In the genomic region with DNA sequence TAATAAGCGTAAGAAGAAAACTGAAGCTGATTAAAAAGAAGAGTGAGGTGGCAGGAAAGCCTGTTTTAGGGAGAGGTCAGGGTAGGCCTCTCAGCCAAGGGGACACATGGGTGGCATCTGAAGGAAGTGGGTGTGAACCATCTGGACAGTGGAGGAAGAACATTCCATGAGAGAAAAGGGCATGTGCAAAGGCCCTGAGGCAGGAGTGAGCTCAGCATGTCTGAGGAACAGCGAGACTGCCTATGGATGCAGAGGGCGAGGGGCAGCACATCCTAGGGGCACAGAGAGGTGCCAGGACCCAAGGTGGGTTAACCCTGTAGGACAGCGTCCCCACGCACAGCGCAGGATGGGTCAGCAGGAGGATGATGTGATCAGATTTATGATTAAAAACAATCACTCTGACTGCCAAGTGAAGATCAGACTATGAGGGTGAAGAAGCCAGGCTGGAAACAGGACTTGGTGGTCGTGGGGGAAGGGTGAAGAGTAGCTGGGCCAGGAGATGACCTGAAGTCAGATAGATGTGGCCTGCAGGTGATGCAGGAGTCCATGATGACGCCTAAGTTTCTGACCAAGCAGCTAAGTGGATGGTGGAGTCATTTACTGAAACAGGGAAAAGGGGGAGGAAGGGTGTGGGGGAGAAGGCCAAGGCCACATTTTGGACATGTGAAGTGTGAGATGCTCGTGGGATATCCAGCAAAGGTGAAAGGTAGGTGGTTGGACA, we compare ENCODE assay signal across 15 cellular contexts. TPM values are rescaled to one million over a fixed set of nuclear protein-coding genes. Genes with fewer than 3 reads are reported as not detected.
DNase-seq lines count a peak whose midpoint lies in the region; ATAC-seq, FAIRE-seq and TF ChIP-seq lines count a peak whose summit lies in the region.
"Had no signal": no experiment of that assay in that cellular context is flagged by ENCODE, and none has a peak within 500 bp of the region (broad histone marks: within the 10 kb centered on the region; RNA-seq: fewer than 3 reads in every experiment).

No MANE protein-coding gene starts in this region.

- RAD21 ChIA-PET in GM12878 (lab: Charles Lee; ENCODE audit: unreplicated experiment): interaction anchor here (0.6 to 2.0 kb wide), 20 partner anchors 13 to 447 kb away, joined by 3 to 10 read pairs (median 4); no protein-coding TSS in a partner anchor

- H3K9me3 ChIP-seq in GM12878 (replicated peaks; ENCODE audit: control insufficient read depth, insufficient read depth, low read length) (no peaks in the 10 kb centered on the region), neuronal stem cell (replicated peaks in 1 of 2; ENCODE audit: control insufficient read depth in 2 of 2, insufficient read depth in 1 of 2, low read depth in 1 of 2, low read length in 2 of 2) (no peaks in the 10 kb centered on the region)
- H3K9me3 ChIP-seq: breast epithelium, SJCRH30 had no signal

- no peak for TF ChIP-seq POLR2A in GM12878 (IDR thresholded peaks at IDR 0.05; ENCODE audit: low read depth, low read length)

- H3K79me2 ChIP-seq in GM12878 (ENCODE audit: control insufficient read depth, insufficient read depth, low read length): no peaks in the 10 kb centered on the region

- FAIRE-seq in GM12878 (lab: Jason Lieb, UNC) (no peak), GM19239 (lab: Jason Lieb, UNC) (no peak)
- FAIRE-seq: islet of Langerhans, urothelium cell line had no signal

- TF ChIP-seq EP300 in GM12878 (IDR thresholded peaks at IDR 0.05; ENCODE audit: borderline replicate concordance in 1 of 2, control insufficient read depth in 1 of 2, low read depth in 2 of 2, low read length in 2 of 2): no peak

- WGBS in GM12878 (ENCODE audit: insufficient coverage, insufficient replicate concordance, low lambda C conversion rate, missing lambda C conversion rate): 79% methylated on average over 9 of the region's 9 CpGs
- WGBS in neuronal stem cell (ENCODE audit: extremely low coverage in 2 of 2, insufficient read length in 2 of 2, insufficient replicate concordance in 1 of 2), 2 donors: no CpG with 5 or more reads among the region's 9 CpGs

- H4K20me1 ChIP-seq in GM12878 (ENCODE audit: control insufficient read depth, insufficient read depth): no peaks in the 10 kb centered on the region

- intact Hi-C loops in GM12878 (cut with micrococcal nuclease; ENCODE audit: unreplicated experiment): loop anchor here (2.0 to 5.0 kb wide), 3 partner anchors 51 to 436 kb away; no protein-coding TSS in a partner anchor

- H3K27me3 ChIP-seq in GM12878 (replicated peaks in 1 of 2; ENCODE audit: control insufficient read depth in 2 of 2, insufficient read depth in 2 of 2, low read length in 1 of 2) (no peaks in the 10 kb centered on the region), neuronal stem cell (ENCODE audit: control insufficient read depth in 3 of 3, insufficient read depth in 3 of 3, low read depth in 1 of 3, low read length in 3 of 3) (no peaks in the 10 kb centered on the region)
- H3K27me3 ChIP-seq: breast epithelium, SJCRH30 had no signal

- no peak overlapping the region for H2BK5ac ChIP-seq in neuronal stem cell (ENCODE audit: low read length)

- in situ Hi-C loops in GM12878 (cut with MboI): loop anchor here (5.0 kb wide), 2 partner anchors 51 to 441 kb away; no protein-coding TSS in a partner anchor

- H3K9ac ChIP-seq in GM12878 (ENCODE audit: control insufficient read depth, insufficient read depth, low read length) (no peak overlapping the region), neuronal stem cell (ENCODE audit: low read depth, low read length, poor library complexity) (no peak overlapping the region)

- H3K4me3 ChIP-seq in GM12878 (no peak overlapping the region), neuronal stem cell (ENCODE audit: low read length in 2 of 2) (no peak overlapping the region)
- H3K4me3 ChIP-seq: breast epithelium, PC-9, SJCRH30 had no signal

- no peak overlapping the region for H3K27ac ChIP-seq in GM12878 (ENCODE audit: control insufficient read depth, insufficient read depth)
- H3K27ac ChIP-seq in neuronal stem cell (replicated peaks; ENCODE audit: low read length): no peak overlapping the region
- H3K27ac ChIP-seq: breast epithelium, PC-9, SJCRH30 had no signal

- SMC1A ChIA-PET in GM12878 (lab: Charles Lee; ENCODE audit: uncharacterized antibody, unreplicated experiment): interaction anchor here (0.7 to 2.7 kb wide), 26 partner anchors 10 to 441 kb away, joined by 3 to 12 read pairs (median 4); no protein-coding TSS in a partner anchor

- H3K4ac ChIP-seq in neuronal stem cell (ENCODE audit: low read length): no peak overlapping the region

- CTCF ChIA-PET in GM12878 (lab: Yijun Ruan, JAX): interaction anchor here (0.6 to 3.7 kb wide), 59 partner anchors 8 to 502 kb away, joined by 3 to 27 read pairs (median 4); no protein-coding TSS in a partner anchor

- H3K23ac ChIP-seq in neuronal stem cell (ENCODE audit: low read depth, low read length, poor library complexity): no peak overlapping the region

- no peak overlapping the region for H3K14ac ChIP-seq in neuronal stem cell (ENCODE audit: low read length)

- H3K18ac ChIP-seq in neuronal stem cell (ENCODE audit: low read length): no peak overlapping the region

- H4K8ac ChIP-seq in neuronal stem cell (ENCODE audit: low read depth, low read length): no peak overlapping the region

- no peak overlapping the region for H2BK15ac ChIP-seq in neuronal stem cell (ENCODE audit: low read length)

- peak overlapping the region; percentile 68 for H2AFZ ChIP-seq in GM12878 (ENCODE audit: control insufficient read depth, low read depth, low read length)
- no peak overlapping the region for H2AFZ ChIP-seq in neuronal stem cell (ENCODE audit: low read length)
- H2AFZ ChIP-seq: PC-9 had no signal

- H3K4me1 ChIP-seq in GM12878 (ENCODE audit: control insufficient read depth, insufficient read depth, low read length) (peaks cover 10% of the 10 kb centered on the region), neuronal stem cell (ENCODE audit: control insufficient read depth in 2 of 2, insufficient read depth in 1 of 2, low read depth in 1 of 2, low read length in 2 of 2) (no peaks in the 10 kb centered on the region)
- H3K4me1 ChIP-seq: breast epithelium had no signal

- no peaks in the 10 kb centered on the region for H3K79me1 ChIP-seq in neuronal stem cell (ENCODE audit: low read depth, low read length)

- ATAC-seq in HG03135 (IDR thresholded peaks at IDR 0.05; ENCODE audit: unreplicated experiment) (peak; percentile 12), GM12878 (peak; percentile 23), GM21381 (IDR thresholded peaks at IDR 0.05; ENCODE audit: unreplicated experiment) (no peak)

- H2BK12ac ChIP-seq in neuronal stem cell (ENCODE audit: low read length): no peak overlapping the region

- POLR2A ChIA-PET in GM12878 (lab: Charles Lee): interaction anchor here (0.7 kb wide), 1 partner anchor 207 kb away, joined by 3 read pairs; no protein-coding TSS in a partner anchor

- H3K36me3 ChIP-seq in GM12878 (ENCODE audit: control insufficient read depth in 2 of 2, insufficient read depth in 2 of 2, low read length in 1 of 2): peaks cover 2 to 7% of the 10 kb centered on the region in 2 experiments; a peak in 3 of 4 replicates
- H3K36me3 ChIP-seq in neuronal stem cell (replicated peaks in 1 of 2; ENCODE audit: control insufficient read depth in 2 of 2, insufficient read depth in 2 of 2, low read length in 2 of 2): peaks cover 14 to 63% of the 10 kb centered on the region in 2 donors
- H3K36me3 ChIP-seq: breast epithelium had no signal

- no peak overlapping the region for H2BK120ac ChIP-seq in neuronal stem cell (ENCODE audit: low read depth, low read length)

- peak; percentile 48 for DNase-seq in activated effector memory CD4-positive, alpha-beta T cell treated with anti-CD3 and anti-CD28 coated beads, Interleukin-2, amount 50 U/mL, for 16 hours
- no peak for DNase-seq in activated effector memory CD4-positive, alpha-beta T cell treated with Interleukin-2 at 50 U/mL for 16 hours
- DNase-seq in GM12878 (ENCODE audit: low read depth, low spot score) (no peak), neuronal stem cell (ENCODE audit: low spot score) (no peak), GM19239 (ENCODE audit: insufficient read length, low spot score) (no peak), NCI-H748 treated with DMSO at 0.1 percent for 48 hours (lab: John Stamatoyannopoulos, UW) (no peak)

- peak overlapping the region; percentile 49 for H4K91ac ChIP-seq in neuronal stem cell (ENCODE audit: low read depth, low read length, poor library complexity)

- no peak for TF ChIP-seq RAD21 in GM12878 (IDR thresholded peaks at IDR 0.05; ENCODE audit: insufficient read depth, low read depth, low read length)

- H3K4me2 ChIP-seq in GM12878 (ENCODE audit: control insufficient read depth, insufficient read depth) (no peak overlapping the region), neuronal stem cell (ENCODE audit: insufficient read depth, low read length, poor library complexity, severe bottlenecking) (no peak overlapping the region)
- H3K4me2 ChIP-seq: PC-9 had no signal

- no peak overlapping the region for H2AK5ac ChIP-seq in neuronal stem cell (ENCODE audit: low read depth, low read length)

- no TSS peak for BruUV-seq in GM12878 (replicated peaks; lab: Mats Ljungman, UMichigan)

- no peak for TF ChIP-seq CTCF in GM12878 (IDR thresholded peaks at IDR 0.05 in 2 of 3, conservative IDR thresholded peaks at IDR 0.05 in 1 of 3; ENCODE audit: control insufficient read depth in 2 of 3, extremely low read depth in 1 of 3, insufficient read depth in 1 of 3, low read depth in 3 of 3, low read length in 3 of 3)

RNA-seq across cellular contexts. Expression of a gene that starts 37.9 kb away (rescaled TPM):
- total RNA-seq in GM12878 (2013; cell fraction: nucleolus; rRNA removed): 284 and 295 TPM in 2 replicates
- 149 and 153 TPM in 2 replicates for total RNA-seq in GM12878 (2014; rRNA removed)
- total RNA-seq in GM12878 (2014; rRNA removed; fragmentation: Illumina TruSeq; extraction: Trizol): 117 and 120 TPM in 2 replicates
- 323 and 347 TPM in 2 replicates for total RNA-seq in GM12878 (2021)
- 365 TPM for polyA plus RNA-seq in GM12878 (2011; ENCODE audit: low read depth)
- 123 and 126 TPM in 2 replicates for polyA plus RNA-seq in GM12878 (2011; rRNA removed)
- polyA plus RNA-seq in GM12878 (2011; cell fraction: cytosol; rRNA removed): 134 and 144 TPM in 2 replicates
- polyA plus RNA-seq in GM12878 (2011; cell fraction: nucleus; rRNA removed): 275 and 341 TPM in 2 replicates
- 346 and 447 TPM in 2 replicates for polyA plus RNA-seq in GM12878 (2012)
- polyA plus RNA-seq in GM12878 (2014; fragmentation: Illumina TruSeq; extraction: Trizol): 229 and 320 TPM in 2 replicates
- polyA plus RNA-seq in GM12878 (2014; fragmentation: Nextera tagmentation; extraction: Ambion mirVana): 10 to 100 TPM; 61.4 to 98.9 TPM
- polyA plus RNA-seq in GM12878 (2014; rRNA removed): 157 and 163 TPM in 2 replicates
- polyA plus RNA-seq in GM12878 (2016; fragmentation: Nextera tagmentation; extraction: Ambion mirVana): 10 to 100 TPM; 76.1 to 92.6 TPM
- 122 and 211 TPM in 2 replicates for polyA minus RNA-seq in GM12878 (2011; rRNA and poly(A)+ RNA removed)
- polyA minus RNA-seq in GM12878 (2011; cell fraction: cytosol; rRNA and poly(A)+ RNA removed): 126 and 132 TPM in 2 replicates
- polyA minus RNA-seq in GM12878 (2011; cell fraction: nucleus; rRNA and poly(A)+ RNA removed): 54.6 and 101 TPM in 2 replicates
- 139 TPM for polyA plus RNA-seq in neuronal stem cell (2013, experiment 1 of 2)
- 155 TPM for polyA plus RNA-seq in neuronal stem cell (2013, experiment 2 of 2)

RNA-seq across cellular contexts. Expression of a gene that starts 47.3 kb away (rescaled TPM):
- not detected in 2 replicates for total RNA-seq in GM12878 (2013; cell fraction: nucleolus; rRNA removed)
- total RNA-seq in GM12878 (2014; rRNA removed) (0.22 TPM in 1 of 2 replicates, not detected in the other), GM12878 (2014; rRNA removed; fragmentation: Illumina TruSeq; extraction: Trizol) (not detected in 2 replicates), GM12878 (2021) (not detected in 2 replicates)
- polyA plus RNA-seq in GM12878 (2011; ENCODE audit: low read depth): not detected
- polyA plus RNA-seq in GM12878 (2011; rRNA removed) (not detected in 2 replicates), GM12878 (2014; fragmentation: Illumina TruSeq; extraction: Trizol) (not detected in 2 replicates), GM12878 (2014; fragmentation: Nextera tagmentation; extraction: Ambion mirVana) (not detected), GM12878 (2014; rRNA removed) (0.06 TPM in 1 of 2 replicates, not detected in the other), GM12878 (2016; fragmentation: Nextera tagmentation; extraction: Ambion mirVana) (not detected)
- polyA plus RNA-seq in GM12878 (2011; cell fraction: cytosol; rRNA removed): not detected in 2 replicates
- not detected in 2 replicates for polyA plus RNA-seq in GM12878 (2011; cell fraction: nucleus; rRNA removed)
- polyA plus RNA-seq in GM12878 (2012): 0.19 and 0.27 TPM in 2 replicates
- polyA minus RNA-seq in GM12878 (2011; rRNA and poly(A)+ RNA removed): not detected in 2 replicates
- polyA minus RNA-seq in GM12878 (2011; cell fraction: cytosol; rRNA and poly(A)+ RNA removed): not detected in 2 replicates
- polyA minus RNA-seq in GM12878 (2011; cell fraction: nucleus; rRNA and poly(A)+ RNA removed): not detected in 2 replicates
- 0.03 TPM for polyA plus RNA-seq in neuronal stem cell (2013, experiment 1 of 2)
- polyA plus RNA-seq in neuronal stem cell (2013, experiment 2 of 2): 0.04 TPM
- total RNA-seq: G401; T-helper 2 cell treated with Interferon-gamma antibody and Interleukin-4, amounts not matched to agents 100 ng/mL and 5 ng/mL, for 36 hours had no signal
